ENCODE assay signal across 30 cellular contexts in genomic region chr1:92948071-92948470, GRCh38.
"Had no signal": no experiment of that assay in that cellular context is flagged by ENCODE, and none has a peak within 500 bp of the region (broad histone marks: within the 10 kb centered on the region; RNA-seq: fewer than 3 reads in every experiment).

No MANE protein-coding gene starts in this region.

- H3K4me3 Mint-ChIP-seq: activated CD4-positive, alpha-beta memory T cell treated with anti-CD3 and anti-CD28 coated beads, Interleukin-2, amount 10 ng/mL, durations not matched to agents 7 days and 5 days; activated CD4-positive, alpha-beta T cell treated with anti-CD3 and anti-CD28 coated beads, Interleukin-2, amount 10 ng/mL, durations not matched to agents 24 days and 14 days; activated naive CD4-positive, alpha-beta T cell treated with anti-CD3 and anti-CD28 coated beads for 36 hours; activated naive CD8-positive, alpha-beta T cell; activated T-helper 17 cell treated with anti-CD3 and anti-CD28 coated beads, Interleukin-2, amount 50 U/mL, for 72 hours; WTC11 had no signal

- H3K36me3 Mint-ChIP-seq: WTC11 had no signal

- H3K27ac ChIP-seq: brain microvascular endothelial cell, Peyer's patch, RWPE1, SJCRH30 had no signal

- H3K27me3 Mint-ChIP-seq: activated CD4-positive, alpha-beta memory T cell treated with anti-CD3 and anti-CD28 coated beads, Interleukin-2, amount 10 ng/mL, durations not matched to agents 7 days and 5 days; activated CD4-positive, alpha-beta T cell treated with anti-CD3 and anti-CD28 coated beads, Interleukin-2, amount 10 ng/mL, durations not matched to agents 24 days and 14 days; activated naive CD8-positive, alpha-beta T cell; activated T-helper 17 cell treated with anti-CD3 and anti-CD28 coated beads, Interleukin-2, amount 50 U/mL, for 72 hours had no signal

- ATAC-seq: activated T-helper 17 cell treated with anti-CD3 and anti-CD28 coated beads, Interleukin-2, amount 50 U/mL, for 72 hours; WTC11 had no signal

- H3K4me2 ChIP-seq: SK-N-SH had no signal

- H3K27ac Mint-ChIP-seq: activated CD4-positive, alpha-beta memory T cell treated with anti-CD3 and anti-CD28 coated beads, Interleukin-2, amount 10 ng/mL, durations not matched to agents 7 days and 5 days; activated CD4-positive, alpha-beta T cell treated with anti-CD3 and anti-CD28 coated beads, Interleukin-2, amount 10 ng/mL, durations not matched to agents 24 days and 14 days; activated naive CD4-positive, alpha-beta T cell treated with anti-CD3 and anti-CD28 coated beads for 36 hours; activated naive CD8-positive, alpha-beta T cell; activated T-helper 17 cell treated with anti-CD3 and anti-CD28 coated beads, Interleukin-2, amount 50 U/mL, for 72 hours; WTC11 had no signal

- DNase-seq: activated CD4-positive, alpha-beta memory T cell treated with anti-CD3 and anti-CD28 coated beads, Interleukin-2, amount 10 ng/mL, durations not matched to agents 7 days and 5 days; activated CD4-positive, alpha-beta T cell treated with anti-CD3 and anti-CD28 coated beads for 1 hour; activated gamma-delta T cell; activated naive CD4-positive, alpha-beta T cell treated with anti-CD3 and anti-CD28 coated beads for 36 hours; activated T-cell treated with anti-CD3 and anti-CD28 coated beads for 4 hours; activated T-cell treated with anti-CD3 and anti-CD28 coated beads, Interleukin-2, amount 50 U/mL, for 48 hours; amygdala; brain microvascular endothelial cell; caudate nucleus; Kasumi-1; KBM-7; NCI-H1048; NCI-H1417; NCI-H1930; NCI-H2171; NCI-H2227 treated with DMSO at 0.1 percent for 48 hours; NCI-H446 treated with DMSO at 0.1 percent for 48 hours; NCI-H526 treated with DMSO at 0.1 percent for 48 hours; NCI-H82; NK-92 treated with Interleukin-12 subunit alpha and Interleukin-12 subunit beta, amount 100 ng/mL, for 24 hours; Peyer's patch; Right ventricle myocardium superior; SJCRH30; SK-N-SH; SW 1271 had no signal

- H3K9me2 ChIP-seq: SK-N-SH had no signal

- H3K9ac ChIP-seq: SK-N-SH had no signal

- H3K4me3 ChIP-seq: Peyer's patch, SJCRH30 had no signal

- H3K27me3 ChIP-seq: brain microvascular endothelial cell, Peyer's patch, SJCRH30 had no signal

- H3K9me3 ChIP-seq: Peyer's patch, SJCRH30, SK-N-SH had no signal

- H3K9me3 Mint-ChIP-seq: activated CD4-positive, alpha-beta memory T cell treated with anti-CD3 and anti-CD28 coated beads, Interleukin-2, amount 10 ng/mL, durations not matched to agents 7 days and 5 days; activated CD4-positive, alpha-beta T cell treated with anti-CD3 and anti-CD28 coated beads, Interleukin-2, amount 10 ng/mL, durations not matched to agents 24 days and 14 days; activated naive CD4-positive, alpha-beta T cell treated with anti-CD3 and anti-CD28 coated beads for 36 hours; activated T-helper 17 cell treated with anti-CD3 and anti-CD28 coated beads, Interleukin-2, amount 50 U/mL, for 72 hours; WTC11 had no signal

- H3K36me3 ChIP-seq: brain microvascular endothelial cell, Peyer's patch, SJCRH30 had no signal
